Comparison of ENCODE assay signal across 8 cellular contexts in the genomic region with DNA sequence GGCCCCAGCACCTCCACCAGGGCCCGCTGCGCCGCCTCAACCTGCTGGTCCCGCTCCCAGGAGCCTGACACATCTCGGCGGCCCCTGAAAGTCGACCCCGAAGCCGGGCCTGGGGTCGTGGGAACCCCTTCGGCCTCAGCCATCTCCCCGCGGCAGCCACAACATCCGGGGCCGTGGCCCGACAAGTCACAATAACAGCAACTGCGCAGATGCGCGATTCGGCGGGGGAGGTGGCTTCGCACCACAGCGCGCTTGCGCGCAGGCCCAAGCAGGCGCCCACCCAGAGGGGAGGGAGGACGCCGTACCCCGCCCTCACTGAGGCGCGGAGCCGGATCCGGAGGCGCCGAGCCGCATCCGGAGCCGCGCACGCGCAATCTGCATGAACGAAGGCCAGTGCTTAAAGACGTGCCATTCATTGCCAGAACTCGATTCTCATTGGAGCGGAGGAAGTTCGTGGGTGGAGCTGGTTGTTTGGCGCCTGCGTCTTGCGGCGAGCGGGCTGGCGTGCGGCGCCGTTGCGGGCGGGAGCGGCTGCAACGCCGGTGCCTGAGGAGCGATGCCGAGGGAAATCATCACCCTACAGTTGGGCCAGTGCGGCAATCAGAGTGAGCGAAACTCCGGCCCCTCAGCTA. TPM values are rescaled to one million over a fixed set of nuclear protein-coding genes. Genes with fewer than 3 reads are reported as not detected.
A peak's percentile ranks its signal among the peaks of the same experiment; 100 is the strongest.
DNase-seq lines count a peak whose midpoint lies in the region; ATAC-seq and TF ChIP-seq lines count a peak whose summit lies in the region.

A gene with protein sequence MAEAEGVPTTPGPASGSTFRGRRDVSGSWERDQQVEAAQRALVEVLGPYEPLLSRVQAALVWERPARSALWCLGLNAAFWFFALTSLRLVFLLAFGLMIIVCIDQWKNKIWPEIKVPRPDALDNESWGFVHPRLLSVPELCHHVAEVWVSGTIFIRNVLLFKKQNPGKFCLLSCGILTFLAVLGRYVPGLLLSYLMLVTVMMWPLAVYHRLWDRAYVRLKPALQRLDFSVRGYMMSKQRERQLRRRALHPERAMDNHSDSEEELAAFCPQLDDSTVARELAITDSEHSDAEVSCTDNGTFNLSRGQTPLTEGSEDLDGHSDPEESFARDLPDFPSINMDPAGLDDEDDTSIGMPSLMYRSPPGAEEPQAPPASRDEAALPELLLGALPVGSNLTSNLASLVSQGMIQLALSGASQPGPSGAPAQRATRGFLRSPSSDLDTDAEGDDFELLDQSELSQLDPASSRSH (minus strand): TSS at position 193 of the 632 bp plus-strand sequence. CDS start 50 bp downstream, at position 143.
A gene (plus strand): TSS at position 502 of the 632 bp plus-strand sequence. CDS start 55 bp downstream, at position 557.

- peaks cover 18% of the 10 kb centered on the region for H3K4me1 ChIP-seq in osteoblast (ENCODE audit: insufficient read depth, low read length)
- peaks cover 18 to 39% of the 10 kb centered on the region in 2 donors for H3K4me1 ChIP-seq in thoracic aorta (ENCODE audit: control insufficient read depth in 1 of 2, low read depth in 2 of 2)

- H2AFZ ChIP-seq in SU-DHL-6 (ENCODE audit: low read depth, low read length, severe bottlenecking) = peak within 1 kb of the TSS; percentile 60
- peak within 1 kb of the TSS; percentile 89 for H2AFZ ChIP-seq in osteoblast (ENCODE audit: low read length)

- 0 out of 2 replicates have a peak, but pooled peaks cover 7% of the 10 kb centered on the region for H3K36me3 ChIP-seq in SU-DHL-6 (ENCODE audit: low read length)
- H3K36me3 ChIP-seq in osteoblast (ENCODE audit: insufficient read depth, low read length) = peaks cover 25% of the 10 kb centered on the region
- peaks cover 15% of the 10 kb centered on the region for H3K36me3 ChIP-seq in thoracic aorta

- H3K27me3 Mint-ChIP-seq in activated naive CD8-positive, alpha-beta T cell treated with anti-CD3 and anti-CD28 coated beads, Interleukin-2, amount 10 ng/mL, durations not matched to agents 7 days and 5 days = no peaks in the 10 kb centered on the region
- H3K27me3 Mint-ChIP-seq in glutamatergic neuron (ENCODE audit: unreplicated experiment) = peaks cover 5% of the 10 kb centered on the region

- H3K79me2 ChIP-seq in SU-DHL-6 (ENCODE audit: insufficient read depth, low read length) = peaks cover 62% of the 10 kb centered on the region
- peaks cover 55% of the 10 kb centered on the region for H3K79me2 ChIP-seq in osteoblast (ENCODE audit: insufficient read depth, low read length)

- H3K27me3 ChIP-seq in SU-DHL-6 (ENCODE audit: low read length) = no peaks in the 10 kb centered on the region
- H3K27me3 ChIP-seq in osteoblast (ENCODE audit: insufficient read depth, low read length) = no peaks in the 10 kb centered on the region
- H3K27me3 ChIP-seq in thoracic aorta (replicated peaks; ENCODE audit: insufficient read depth) = no peaks in the 10 kb centered on the region

- H3K4me3 Mint-ChIP-seq in activated naive CD8-positive, alpha-beta T cell treated with anti-CD3 and anti-CD28 coated beads, Interleukin-2, amount 10 ng/mL, durations not matched to agents 7 days and 5 days = peak within 1 kb of the TSS; percentile 98
- peak within 1 kb of the TSS; percentile 96 for H3K4me3 Mint-ChIP-seq in glutamatergic neuron (ENCODE audit: unreplicated experiment)

- no peaks in the 10 kb centered on the region for H4K20me1 ChIP-seq in SU-DHL-6 (ENCODE audit: low read depth, low read length)
- peaks cover 16% of the 10 kb centered on the region for H4K20me1 ChIP-seq in osteoblast (ENCODE audit: insufficient read depth, low read length)

- peak; percentile 99 for DNase-seq in GM12865 (ENCODE audit: low read depth)
- DNase-seq in NCI-H128 (lab: John Stamatoyannopoulos, UW; ENCODE audit: unreplicated experiment) = peak; percentile 94
- DNase-seq in activated naive CD8-positive, alpha-beta T cell treated with anti-CD3 and anti-CD28 coated beads, Interleukin-2, amount 10 ng/mL, durations not matched to agents 7 days and 5 days = peak; percentile 99
- DNase-seq in glutamatergic neuron = peak; percentile 99
- DNase-seq in osteoblast (ENCODE audit: insufficient read length, low spot score, missing footprints) = peak; percentile 99
- DNase-seq in thoracic aorta (ENCODE audit: low spot score) = peak; percentile 90

- peaks cover 34% of the 10 kb centered on the region for H3K4me1 Mint-ChIP-seq in activated naive CD8-positive, alpha-beta T cell treated with anti-CD3 and anti-CD28 coated beads, Interleukin-2, amount 10 ng/mL, durations not matched to agents 7 days and 5 days
- H3K4me1 Mint-ChIP-seq in glutamatergic neuron (ENCODE audit: low read depth, unreplicated experiment) = peaks cover 2% of the 10 kb centered on the region

- H3K27ac Mint-ChIP-seq in activated naive CD8-positive, alpha-beta T cell treated with anti-CD3 and anti-CD28 coated beads, Interleukin-2, amount 10 ng/mL, durations not matched to agents 7 days and 5 days = peak within 1 kb of the TSS; percentile 94
- H3K27ac Mint-ChIP-seq in glutamatergic neuron (ENCODE audit: unreplicated experiment) = peak within 1 kb of the TSS; percentile 97

- H3K9me3 ChIP-seq in SU-DHL-6 (ENCODE audit: insufficient read depth, low read length) (no peaks in the 10 kb centered on the region), osteoblast (ENCODE audit: low read depth, low read length) (no peaks in the 10 kb centered on the region), thoracic aorta (no peaks in the 10 kb centered on the region)

- H3K27ac ChIP-seq in SU-DHL-6 (ENCODE audit: low read depth, low read length) (peak within 1 kb of the TSS; percentile 65), osteoblast (ENCODE audit: low read depth, low read length) (peak within 1 kb of the TSS; percentile 82), thoracic aorta (peak within 1 kb of the TSS; percentile 82 to 84)

- no peaks in the 10 kb centered on the region for H3F3A ChIP-seq in SU-DHL-6 (ENCODE audit: insufficient read depth)

- peak; percentile 16 for TF ChIP-seq CTCF in GM12865 (IDR thresholded peaks at IDR 0.05; ENCODE audit: insufficient read depth, low read depth, low read length, missing control alignments)
- no peak for TF ChIP-seq CTCF in SU-DHL-6 (IDR thresholded peaks at IDR 0.05; ENCODE audit: insufficient read depth, low read length, poor library complexity, severe bottlenecking)
- TF ChIP-seq CTCF in glutamatergic neuron (IDR thresholded peaks at IDR 0.05; ENCODE audit: partially characterized antibody, unreplicated experiment) = no peak
- peak; percentile 21 for TF ChIP-seq CTCF in osteoblast (IDR thresholded peaks at IDR 0.05; ENCODE audit: extremely low read depth, low read depth, low read length)
- peak; percentile 42 for TF ChIP-seq CTCF in thoracic aorta (IDR thresholded peaks at IDR 0.05)

- H3K36me3 Mint-ChIP-seq in activated naive CD8-positive, alpha-beta T cell treated with anti-CD3 and anti-CD28 coated beads, Interleukin-2, amount 10 ng/mL, durations not matched to agents 7 days and 5 days = peaks cover 18% of the 10 kb centered on the region
- H3K36me3 Mint-ChIP-seq in glutamatergic neuron (ENCODE audit: unreplicated experiment) = peaks cover 5% of the 10 kb centered on the region

- POLR2A ChIA-PET in activated naive CD8-positive, alpha-beta T cell treated with anti-CD3 and anti-CD28 coated beads, Interleukin-2, amount 10 ng/mL, durations not matched to agents 7 days and 5 days (lab: Charles Lee) = interaction anchor here (0.7 to 3.1 kb wide), 19 partner anchors 9 to 751 kb away, joined by 3 to 40 read pairs (median 4); a partner anchor contains a TSS

- H3K4me3 ChIP-seq in GM12865 (ENCODE audit: low read depth, low read length) (peak within 1 kb of the TSS; percentile 100), SU-DHL-6 (ENCODE audit: insufficient read depth, low read length, poor library complexity, severe bottlenecking) (peak within 1 kb of the TSS; percentile 94), osteoblast (ENCODE audit: insufficient read depth, low read length) (peak within 1 kb of the TSS; percentile 94), thoracic aorta (peak within 1 kb of the TSS; percentile 82)

- peak within 1 kb of the TSS; percentile 93 for H3K9ac ChIP-seq in SU-DHL-6 (ENCODE audit: low read length)

- peak; percentile 93 for ATAC-seq in HG02678 (IDR thresholded peaks at IDR 0.05; ENCODE audit: unreplicated experiment)
- peak; percentile 93 for ATAC-seq in activated naive CD8-positive, alpha-beta T cell treated with anti-CD3 and anti-CD28 coated beads, Interleukin-2, amount 10 ng/mL, durations not matched to agents 7 days and 5 days (ENCODE audit: low read depth)
- peak; percentile 97 for ATAC-seq in thoracic aorta (ENCODE audit: insufficient number of reproducible peaks, low FRiP score, low read depth)

- H3K9me2 ChIP-seq in SU-DHL-6 (replicated peaks; ENCODE audit: insufficient read depth, low read length) = no peaks in the 10 kb centered on the region

- H3K4me2 ChIP-seq in SU-DHL-6 (ENCODE audit: low read depth, low read length, poor library complexity, severe bottlenecking) (peak within 1 kb of the TSS; percentile 77), osteoblast (ENCODE audit: insufficient read depth, low read length) (peak within 1 kb of the TSS; percentile 92)

- no peaks in the 10 kb centered on the region for H3K9me3 Mint-ChIP-seq in activated naive CD8-positive, alpha-beta T cell treated with anti-CD3 and anti-CD28 coated beads, Interleukin-2, amount 10 ng/mL, durations not matched to agents 7 days and 5 days
- H3K9me3 Mint-ChIP-seq in glutamatergic neuron (ENCODE audit: unreplicated experiment) = peaks cover 7% of the 10 kb centered on the region

RNA-seq across cellular contexts. Expression of the first gene that starts in this region (rescaled TPM):
- total RNA-seq in activated naive CD8-positive, alpha-beta T cell treated with anti-CD3 and anti-CD28 coated beads, Interleukin-2, amount 10 ng/mL, durations not matched to agents 7 days and 5 days = 10 to 100 TPM; 82.2 to 82.3 TPM
- total RNA-seq in glutamatergic neuron (ENCODE audit: unreplicated experiment) (88.2 TPM), osteoblast (81.0 and 90.1 TPM in 2 replicates), thoracic aorta (10 to 100 TPM; 49.0 to 60.4 TPM)

RNA-seq across cellular contexts. Expression of the second gene that starts in this region (rescaled TPM):
- 10 to 100 TPM; 55.6 to 57.6 TPM for total RNA-seq in activated naive CD8-positive, alpha-beta T cell treated with anti-CD3 and anti-CD28 coated beads, Interleukin-2, amount 10 ng/mL, durations not matched to agents 7 days and 5 days
- total RNA-seq in glutamatergic neuron (ENCODE audit: unreplicated experiment) (74.2 TPM), osteoblast (19.2 and 20.3 TPM in 2 replicates), thoracic aorta (10 to 100 TPM; 26.7 to 47.0 TPM)

Comparison
In these comparisons a context has a peak if more than half of its experiments do, and no peak if none do; other contexts are left out.
1. Peak in every context shown above with its lines: DNase-seq, ATAC-seq, H3K4me3 ChIP-seq and H3K27ac ChIP-seq.
2. CTCF ChIP-seq: peak in GM12865 (single experiment), osteoblast (single experiment) and thoracic aorta (single experiment); none in SU-DHL-6 (single experiment) and glutamatergic neuron (single experiment).